ENCODE assay signal across 1 cellular context in the genomic region with DNA sequence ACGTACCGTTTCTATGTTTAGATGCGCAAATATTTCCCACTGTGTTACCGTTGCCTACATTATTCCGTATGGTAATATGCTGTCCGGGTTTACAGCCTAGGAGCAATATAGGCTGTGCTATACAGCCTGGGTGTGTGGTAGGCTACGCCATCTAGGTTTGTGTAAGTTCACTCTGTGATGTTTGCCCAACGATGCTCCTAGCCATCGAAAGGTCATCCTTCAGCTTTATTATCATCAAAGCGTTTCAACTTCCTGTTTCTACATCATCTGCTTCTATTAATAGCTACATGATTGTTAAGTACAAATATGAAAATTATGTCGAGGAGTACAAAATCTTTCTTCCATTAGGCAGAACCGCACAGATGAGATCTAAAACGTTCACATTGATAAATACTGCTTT.
TF ChIP-seq lines count a peak whose summit lies in the region.

No MANE protein-coding gene starts in this region.

TF ChIP-seq in IMR-90, 13 proteins besides CTCF, POLR2A, EP300 and RAD21 (continued from another document):
- no peak for TF ChIP-seq CEBPB (IDR thresholded peaks at IDR 0.05; ENCODE audit: low read depth, low read length)
- TF ChIP-seq NFE2L2 (IDR thresholded peaks at IDR 0.05; ENCODE audit: low read depth, low read length) = no peak
- no peak for TF ChIP-seq MXI1 (IDR thresholded peaks at IDR 0.05; ENCODE audit: borderline replicate concordance, low read depth, low read length)
- no peak for TF ChIP-seq BHLHE40 (IDR thresholded peaks at IDR 0.05; ENCODE audit: low read depth, low read length)
TF ChIP-seq in IMR-90: peak in this region for 0.
